Comparison of ENCODE assay signal across 9 cellular contexts in the genomic region with DNA sequence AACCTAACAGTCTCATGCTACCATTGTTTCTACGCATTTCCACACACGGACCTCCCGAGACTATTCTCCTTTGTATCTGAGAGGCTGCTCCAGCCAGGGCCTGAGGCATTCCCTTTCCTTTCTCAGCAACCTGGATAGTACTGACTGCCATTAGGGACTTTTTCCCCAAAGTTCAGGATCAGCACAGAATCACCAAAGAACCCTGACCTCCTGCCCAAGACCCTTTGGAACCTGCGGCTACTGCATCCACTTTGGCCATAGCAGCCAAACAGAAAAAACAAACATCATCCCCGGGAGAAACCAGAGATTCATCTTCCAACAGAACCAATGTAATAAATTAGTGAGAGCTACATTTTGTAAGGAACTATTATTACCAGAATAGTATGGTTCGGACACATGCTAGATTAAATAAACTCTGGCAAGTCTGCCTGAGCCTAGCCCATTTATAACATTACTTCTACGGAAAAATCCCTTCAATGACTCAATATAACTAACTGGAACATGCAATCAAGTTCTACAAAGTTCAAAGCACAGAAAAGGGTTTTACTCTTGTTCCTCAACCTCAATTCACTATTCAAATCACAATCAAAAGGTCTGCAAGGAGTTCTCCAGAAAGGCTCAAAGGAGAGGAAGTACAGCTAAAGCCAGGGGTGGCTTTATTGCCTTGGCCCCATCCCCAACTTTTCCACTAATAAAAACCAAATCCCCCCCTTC. TPM values are rescaled to one million over a fixed set of nuclear protein-coding genes. Genes with fewer than 3 reads are reported as not detected.
DNase-seq lines count a peak whose midpoint lies in the region; ATAC-seq and TF ChIP-seq lines count a peak whose summit lies in the region.
"Had no signal": no experiment of that assay in that cellular context is flagged by ENCODE, and none has a peak within 500 bp of the region (broad histone marks: within the 10 kb centered on the region; RNA-seq: fewer than 3 reads in every experiment).

No MANE protein-coding gene starts in this region.

- peaks cover 22 to 38% of the 10 kb centered on the region in 2 donors for H3K4me1 ChIP-seq in ascending aorta
- peaks cover 25 to 38% of the 10 kb centered on the region in 2 donors for H3K4me1 ChIP-seq in muscle layer of duodenum (ENCODE audit: control insufficient read depth in 1 of 2, insufficient read depth in 2 of 2, low read length in 2 of 2)
- peaks cover 52% of the 10 kb centered on the region for H3K4me1 ChIP-seq in upper lobe of right lung

- H3K36me3 ChIP-seq in ascending aorta (no peaks in the 10 kb centered on the region), muscle layer of duodenum (ENCODE audit: control insufficient read depth in 1 of 2, insufficient read depth in 2 of 2, low read length in 2 of 2) (no peaks in the 10 kb centered on the region), upper lobe of right lung (no peaks in the 10 kb centered on the region), MG63 (peaks cover 8% of the 10 kb centered on the region)

- peak overlapping the region; percentile 99 for H3K27ac Mint-ChIP-seq in activated naive CD4-positive, alpha-beta T cell treated with anti-CD3 and anti-CD28 coated beads, Interleukin-2, amount 10 ng/mL, durations not matched to agents 7 days and 5 days

- peak overlapping the region; percentile 74 for H3K27ac ChIP-seq in ascending aorta
- H3K27ac ChIP-seq in muscle layer of duodenum (ENCODE audit: low read length): peak overlapping the region; percentile 88
- peak overlapping the region; percentile 65 for H3K27ac ChIP-seq in upper lobe of right lung

- no peaks in the 10 kb centered on the region for H3K9me3 ChIP-seq in ascending aorta
- H3K9me3 ChIP-seq in muscle layer of duodenum (ENCODE audit: control insufficient read depth in 1 of 2, low read length in 2 of 2): no peaks in the 10 kb centered on the region
- H3K9me3 ChIP-seq in upper lobe of right lung: no peaks in the 10 kb centered on the region
- no peaks in the 10 kb centered on the region for H3K9me3 ChIP-seq in MG63

- H3K27me3 ChIP-seq in ascending aorta: no peaks in the 10 kb centered on the region
- H3K27me3 ChIP-seq in muscle layer of duodenum (ENCODE audit: low read depth, low read length): no peaks in the 10 kb centered on the region
- H3K27me3 ChIP-seq in upper lobe of right lung: no peaks in the 10 kb centered on the region
- H3K27me3 ChIP-seq in MG63: no peaks in the 10 kb centered on the region

- ATAC-seq in upper lobe of right lung (no peak), HG02884 (IDR thresholded peaks at IDR 0.05; ENCODE audit: unreplicated experiment) (no peak)

- no peak for TF ChIP-seq CTCF in ascending aorta (IDR thresholded peaks at IDR 0.05)
- no peak for TF ChIP-seq CTCF in upper lobe of right lung (IDR thresholded peaks at IDR 0.05)

- H3K9me3 Mint-ChIP-seq in activated naive CD4-positive, alpha-beta T cell treated with anti-CD3 and anti-CD28 coated beads, Interleukin-2, amount 10 ng/mL, durations not matched to agents 7 days and 5 days: no peaks in the 10 kb centered on the region

- intact Hi-C loops in ascending aorta (cut with DNase I) (loop anchor here (2.0 to 5.0 kb wide), 3 partner anchors 20 to 51 kb away; a partner anchor contains a TSS), upper lobe of right lung (cut with DNase I) (no loop called here)

- no peak for DNase-seq in activated naive CD4-positive, alpha-beta T cell treated with anti-CD3 and anti-CD28 coated beads, Interleukin-2, amount 10 ng/mL, durations not matched to agents 7 days and 5 days
- no peak for DNase-seq in activated naive CD4-positive, alpha-beta T cell treated with anti-CD3 and anti-CD28 coated beads, Interleukin-2, amount 50 U/mL, for 16 hours
- DNase-seq in ascending aorta (ENCODE audit: low spot score in 2 of 2) (no peak), upper lobe of right lung (no peak), MG63 (no peak), NAMALWA (ENCODE audit: low spot score) (no peak)
- DNase-seq: occipital lobe had no signal

- CTCF ChIA-PET in activated naive CD4-positive, alpha-beta T cell treated with anti-CD3 and anti-CD28 coated beads, Interleukin-2, amount 10 ng/mL, durations not matched to agents 7 days and 5 days (lab: Charles Lee): interaction anchor here (1.5 to 5.0 kb wide), 6 partner anchors 11 to 101 kb away, joined by 3 to 27 read pairs (median 8); no protein-coding TSS in a partner anchor

- peaks cover 55% of the 10 kb centered on the region for H3K36me3 Mint-ChIP-seq in activated naive CD4-positive, alpha-beta T cell treated with anti-CD3 and anti-CD28 coated beads, Interleukin-2, amount 10 ng/mL, durations not matched to agents 7 days and 5 days

- peaks cover 93% of the 10 kb centered on the region for H3K4me1 Mint-ChIP-seq in activated naive CD4-positive, alpha-beta T cell treated with anti-CD3 and anti-CD28 coated beads, Interleukin-2, amount 10 ng/mL, durations not matched to agents 7 days and 5 days

- H3K27me3 Mint-ChIP-seq in activated naive CD4-positive, alpha-beta T cell treated with anti-CD3 and anti-CD28 coated beads, Interleukin-2, amount 10 ng/mL, durations not matched to agents 7 days and 5 days: no peaks in the 10 kb centered on the region

- H3K4me3 ChIP-seq in ascending aorta (peak overlapping the region in 1 of 2 donors; percentile 23), muscle layer of duodenum (ENCODE audit: low read depth in 1 of 2, low read length in 2 of 2) (peak overlapping the region in 1 of 2 donors; percentile 28), upper lobe of right lung (no peak overlapping the region), MG63 (no peak overlapping the region)

- peak overlapping the region; percentile 72 for H3K4me3 Mint-ChIP-seq in activated naive CD4-positive, alpha-beta T cell treated with anti-CD3 and anti-CD28 coated beads, Interleukin-2, amount 10 ng/mL, durations not matched to agents 7 days and 5 days

RNA-seq across cellular contexts. Expression of a gene that starts 51.8 kb away (rescaled TPM):
- 11.6 TPM for total RNA-seq in ascending aorta
- 50.7 TPM for total RNA-seq in upper lobe of right lung
- 14.2 and 29.3 TPM in 2 replicates for total RNA-seq in MG63 (2014; rRNA removed; shearing (Covaris generic); ENCODE audit: low replicate concordance)
